In genomic region chr7:85125679-85126078, GRCh38 we compare ENCODE assay signal across 18 cellular contexts.
DNase-seq lines count a peak whose midpoint lies in the region; ATAC-seq and TF ChIP-seq lines count a peak whose summit lies in the region.
"Had no signal": no experiment of that assay in that cellular context is flagged by ENCODE, and none has a peak within 500 bp of the region (broad histone marks: within the 10 kb centered on the region; RNA-seq: fewer than 3 reads in every experiment).

No MANE protein-coding gene starts in this region.

- peaks cover 6% of the 10 kb centered on the region; the same call in 1 of the 2 replicates for H3K4me1 ChIP-seq in GM23248 (ENCODE audit: insufficient read depth)
- H3K4me1 ChIP-seq in colonic mucosa, result no peaks in the 10 kb centered on the region
- H3K4me1 ChIP-seq: BLaER1 had no signal

- no peaks in the 10 kb centered on the region for H3K36me3 Mint-ChIP-seq in activated naive CD8-positive, alpha-beta T cell treated with anti-CD3 and anti-CD28 coated beads for 36 hours

- H3K4me2 ChIP-seq in GM23248 (ENCODE audit: unreplicated experiment), result no peak overlapping the region
- H3K4me2 ChIP-seq: BLaER1 had no signal

- WGBS in GM23248 (ENCODE audit: low coverage in 1 of 2, low lambda C conversion rate in 2 of 2, missing lambda C conversion rate in 2 of 2), 2 experiments, result 14 to 16% methylated on average over 2 of the region's 2 CpGs

- H3K27me3 ChIP-seq in GM23248 (replicated peaks; ENCODE audit: insufficient read depth), result no peaks in the 10 kb centered on the region
- no peaks in the 10 kb centered on the region for H3K27me3 ChIP-seq in colonic mucosa
- H3K27me3 ChIP-seq: BLaER1 had no signal

- ATAC-seq in GM21825 (IDR thresholded peaks at IDR 0.05; ENCODE audit: unreplicated experiment) (no peak), Right ventricle myocardium superior (ENCODE audit: poor library complexity) (no peak)
- ATAC-seq: HCT116, Panc1 had no signal

- H3K79me2 ChIP-seq in GM23248 (ENCODE audit: insufficient read depth), result no peaks in the 10 kb centered on the region

- H3K4me3 ChIP-seq in GM23248, result no peak overlapping the region
- no peak overlapping the region for H3K4me3 ChIP-seq in fibroblast of mammary gland (ENCODE audit: control insufficient read depth, low read depth, low read length)
- H3K4me3 ChIP-seq in skeletal muscle cell (ENCODE audit: low read depth, low read length), result no peak overlapping the region
- no peak overlapping the region for H3K4me3 ChIP-seq in colonic mucosa
- H3K4me3 ChIP-seq: BLaER1 had no signal

- in situ Hi-C loops in GM23248 (cut with MboI), result no loop called here

- H4K20me1 ChIP-seq in GM23248 (ENCODE audit: insufficient read depth), result no peaks in the 10 kb centered on the region
- H4K20me1 ChIP-seq: BLaER1 had no signal

- H3K9me2 ChIP-seq in GM23248 (ENCODE audit: insufficient read depth), result no peaks in the 10 kb centered on the region

- H3K27ac ChIP-seq in GM23248 (no peak overlapping the region), colonic mucosa (no peak overlapping the region)
- H3K27ac ChIP-seq: BLaER1 had no signal

- H3K4me1 Mint-ChIP-seq in activated naive CD8-positive, alpha-beta T cell treated with anti-CD3 and anti-CD28 coated beads for 36 hours, result no peaks in the 10 kb centered on the region

- H3F3A ChIP-seq in GM23248 (ENCODE audit: insufficient read depth), result no peaks in the 10 kb centered on the region

- intact Hi-C loops in colonic mucosa (cut with DNase I), result no loop called here
- intact Hi-C loops in Right ventricle myocardium superior (cut with DNase I), result no loop called here

- no peak overlapping the region for H3K4me3 Mint-ChIP-seq in activated naive CD8-positive, alpha-beta T cell treated with anti-CD3 and anti-CD28 coated beads for 36 hours

- no peak overlapping the region for H3K27ac Mint-ChIP-seq in activated naive CD8-positive, alpha-beta T cell treated with anti-CD3 and anti-CD28 coated beads for 36 hours

- H3K36me3 ChIP-seq in GM23248 (ENCODE audit: low read depth) (no peaks in the 10 kb centered on the region), colonic mucosa (no peaks in the 10 kb centered on the region)
- H3K36me3 ChIP-seq: BLaER1 had no signal

- H3K9me3 Mint-ChIP-seq in activated naive CD8-positive, alpha-beta T cell treated with anti-CD3 and anti-CD28 coated beads for 36 hours, result no peaks in the 10 kb centered on the region

- TF ChIP-seq CTCF in fibroblast of mammary gland (conservative IDR thresholded peaks at IDR 0.05; ENCODE audit: control insufficient read depth, insufficient read depth, low read depth, low read length) (no peak), colonic mucosa (IDR thresholded peaks at IDR 0.05) (no peak)

- H3K9ac ChIP-seq in GM23248 (no peak overlapping the region), colonic mucosa (ENCODE audit: low read depth in 2 of 2, low read length in 2 of 2) (no peak overlapping the region)
- H3K9ac ChIP-seq: BLaER1 had no signal

- no peaks in the 10 kb centered on the region for H3K27me3 Mint-ChIP-seq in activated naive CD8-positive, alpha-beta T cell treated with anti-CD3 and anti-CD28 coated beads for 36 hours

- H3K9me3 ChIP-seq in GM23248 (ENCODE audit: low read depth) (no peaks in the 10 kb centered on the region), colonic mucosa (no peaks in the 10 kb centered on the region)
- H3K9me3 ChIP-seq: BLaER1 had no signal

- H2AFZ ChIP-seq in GM23248, result no peak overlapping the region

- peak; percentile 40 for DNase-seq in GM23248
- DNase-seq in SK-N-DZ (ENCODE audit: low spot score), result peak; percentile 80
- DNase-seq in fibroblast of mammary gland (ENCODE audit: low read depth), result peak; percentile 75
- DNase-seq in skeletal muscle cell (ENCODE audit: low read depth), result peak; percentile 52
- no peak for DNase-seq in colonic mucosa
- no peak for DNase-seq in Right ventricle myocardium superior
- no peak for DNase-seq in activated naive CD8-positive, alpha-beta T cell treated with anti-CD3 and anti-CD28 coated beads for 36 hours
- DNase-seq: DMS 273 treated with DMSO at 0.1 percent for 48 hours, KG1, NCI-H1048, NCI-H2107, NCI-H226, NCI-H526 treated with DMSO at 0.1 percent for 48 hours, SHP77 had no signal

Comparison
In these comparisons a context has a peak if more than half of its experiments do, and no peak if none do; other contexts are left out.
1. DNase-seq: peak in GM23248 (single experiment), SK-N-DZ (single experiment), fibroblast of mammary gland (single experiment) and skeletal muscle cell (single experiment); none in colonic mucosa (single experiment), Right ventricle myocardium superior (single experiment) and activated naive CD8-positive, alpha-beta T cell treated with anti-CD3 and anti-CD28 coated beads for 36 hours (single experiment).